ENCODE assay signal across 16 cellular contexts in genomic region chr22:29859976-29860766, GRCh38.
"Had no signal": no experiment of that assay in that cellular context is flagged by ENCODE, and none has a peak within 500 bp of the region (broad histone marks: within the 10 kb centered on the region; RNA-seq: fewer than 3 reads in every experiment).

No MANE protein-coding gene starts in this region.

- H3K4me1 ChIP-seq: gastroesophageal sphincter, thyroid gland had no signal

- H3K27ac ChIP-seq: gastroesophageal sphincter, thyroid gland had no signal

- H3K9me3 ChIP-seq: gastroesophageal sphincter, thyroid gland had no signal

- H3K4me3 ChIP-seq: dorsolateral prefrontal cortex, gastroesophageal sphincter, lung, thyroid gland had no signal

- DNase-seq: activated CD4-positive, CD25-positive, alpha-beta regulatory T cell treated with anti-CD3 and anti-CD28 coated beads, Interleukin-2, amount 50 U/mL, for 72 hours; activated naive CD4-positive, alpha-beta T cell treated with Interleukin-2 at 50 U/mL for 16 hours; aorta; cerebellar nuclear complex; dorsolateral prefrontal cortex; endodermal cell; erythroblast; left colon; naive thymus-derived CD8-positive, alpha-beta T cell; retina; stimulated activated CD4-positive, alpha-beta T cell treated with anti-CD3 and anti-CD28 coated beads, Interleukin-2, amount 100 ng/mL, for 48 hours; T-helper 9 cell; thyroid gland had no signal

- ATAC-seq: gastroesophageal sphincter; left colon; naive thymus-derived CD8-positive, alpha-beta T cell; stimulated activated memory B cell treated with anti-CD40 and anti-IgM and Interleukin-4, amounts not matched to agents 10 μg/mL and 1 μg/mL and 100 μg/mL, for 72 hours had no signal

- H3K36me3 ChIP-seq: gastroesophageal sphincter, thyroid gland had no signal

- H3K27me3 ChIP-seq: dorsolateral prefrontal cortex, gastroesophageal sphincter, thyroid gland had no signal
